In the genomic region with DNA sequence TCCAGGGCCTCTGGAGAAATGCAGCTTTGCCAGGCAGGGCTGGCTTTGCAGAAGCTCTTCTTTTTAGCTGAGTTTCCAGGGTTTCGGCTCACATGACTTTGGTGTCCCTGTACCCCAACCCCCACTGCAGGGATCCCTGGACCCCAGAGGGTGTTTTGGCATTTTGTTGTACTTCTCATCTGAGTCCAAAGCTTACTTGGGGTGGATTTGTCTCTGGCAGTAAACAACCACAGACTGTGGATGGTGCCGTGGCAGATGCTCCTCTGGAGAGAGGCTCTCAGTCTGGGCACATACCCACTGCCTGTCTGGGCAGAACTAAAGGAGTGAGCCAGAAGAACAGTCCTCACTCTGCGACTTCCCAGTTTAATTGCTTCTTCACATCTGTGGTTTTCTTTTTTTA, we compare ENCODE assay signal across 22 cellular contexts. TPM values are rescaled to one million over a fixed set of nuclear protein-coding genes. Genes with fewer than 3 reads are reported as not detected.
DNase-seq lines count a peak whose midpoint lies in the region; ATAC-seq lines count a peak whose summit lies in the region.
"Had no signal": no experiment of that assay in that cellular context is flagged by ENCODE, and none has a peak within 500 bp of the region (broad histone marks: within the 10 kb centered on the region; RNA-seq: fewer than 3 reads in every experiment).

No MANE protein-coding gene starts in this region.

- no peaks in the 10 kb centered on the region for H3K79me1 ChIP-seq in mesenchymal stem cell (replicated peaks; ENCODE audit: low read length, poor library complexity, severe bottlenecking)

- H2BK15ac ChIP-seq in mesenchymal stem cell (ENCODE audit: low read depth, poor library complexity, severe bottlenecking), result no peak overlapping the region

- H4K8ac ChIP-seq in mesenchymal stem cell (ENCODE audit: low read length), result no peak overlapping the region

- H2BK12ac ChIP-seq in mesenchymal stem cell (ENCODE audit: low read length in 2 of 2), result no peak overlapping the region

- peaks cover 0 to 30% of the 10 kb centered on the region in 2 experiments for H3K27me3 ChIP-seq in mesenchymal stem cell (ENCODE audit: control insufficient read depth in 1 of 2, insufficient read depth in 1 of 2, low read length in 2 of 2)
- H3K27me3 ChIP-seq: BE2C had no signal

- no peak overlapping the region for H3K4me3 ChIP-seq in mesenchymal stem cell (ENCODE audit: insufficient read depth in 1 of 2, low read depth in 1 of 2, low read length in 2 of 2)

- H3K23ac ChIP-seq in mesenchymal stem cell (ENCODE audit: low read length in 2 of 2), result no peak overlapping the region

- peaks cover 6% of the 10 kb centered on the region for H3K4me1 ChIP-seq in mesenchymal stem cell (ENCODE audit: control insufficient read depth, insufficient read depth, low read depth, low read length)
- H3K4me1 ChIP-seq: BE2C had no signal

- no peak overlapping the region for H2AK5ac ChIP-seq in mesenchymal stem cell (ENCODE audit: low read length, severe bottlenecking)

- DNase-seq in DMS 273 (lab: John Stamatoyannopoulos, UW; ENCODE audit: unreplicated experiment) (peak; percentile 43), DMS 273 treated with DMSO at 0.1 percent for 48 hours (lab: John Stamatoyannopoulos, UW) (no peak), mesenchymal stem cell (no peak), ureter (ENCODE audit: low spot score) (no peak)
- DNase-seq: BE2C; CD4-positive, CD25-positive, alpha-beta regulatory T cell; COR-L47; DMS153; GF-D8; KG1; NCI-H1417; NCI-H2029; NCI-H510A treated with DMSO at 0.1 percent for 48 hours; PC-3; RPMI8226; SIG-M5 had no signal

- H3K27ac ChIP-seq in cingulate gyrus (ENCODE audit: low read depth, low read length) (peak overlapping the region; percentile 69), mesenchymal stem cell (ENCODE audit: low read length, poor library complexity, severe bottlenecking) (no peak overlapping the region)
- H3K27ac ChIP-seq: 22Rv1 had no signal

- no peak overlapping the region for H2AFZ ChIP-seq in mesenchymal stem cell (ENCODE audit: low read depth, low read length)

- no peak overlapping the region for H3K18ac ChIP-seq in mesenchymal stem cell (ENCODE audit: low read depth in 1 of 2, low read length in 2 of 2)

- H3K36me3 ChIP-seq in mesenchymal stem cell (ENCODE audit: control insufficient read depth in 1 of 2, insufficient read depth in 2 of 2, low read depth in 1 of 2, low read length in 2 of 2), result no peaks in the 10 kb centered on the region
- H3K36me3 ChIP-seq: BE2C had no signal

- peaks cover under 1% of the 10 kb centered on the region for H3K9me3 ChIP-seq in mesenchymal stem cell (ENCODE audit: control insufficient read depth, low read length)
- H3K9me3 ChIP-seq: BE2C had no signal

- no peak overlapping the region for H3K9ac ChIP-seq in mesenchymal stem cell (ENCODE audit: low read length)

- no peak overlapping the region for H2BK120ac ChIP-seq in mesenchymal stem cell (ENCODE audit: low read depth, low read length)

- no peak overlapping the region for H4K91ac ChIP-seq in mesenchymal stem cell (ENCODE audit: low read length)

- no peak overlapping the region for H3K4ac ChIP-seq in mesenchymal stem cell (ENCODE audit: low read depth in 1 of 2, low read length in 2 of 2)

- H3K4me2 ChIP-seq in mesenchymal stem cell (ENCODE audit: low read length, poor library complexity, severe bottlenecking), result no peak overlapping the region

- H3K14ac ChIP-seq in mesenchymal stem cell (ENCODE audit: low read length in 2 of 2), result no peak overlapping the region

- ATAC-seq in HG03571 (IDR thresholded peaks at IDR 0.05; ENCODE audit: unreplicated experiment), result no peak
- ATAC-seq in GM18517 (IDR thresholded peaks at IDR 0.05; ENCODE audit: unreplicated experiment), result no peak
- no peak for ATAC-seq in GM18502 (IDR thresholded peaks at IDR 0.05; ENCODE audit: poor library complexity, unreplicated experiment)
- ATAC-seq: PC-3, SK-N-SH treated with all-trans-retinoic acid at 6 μM for 48 hours had no signal

- peak overlapping the region; percentile 24 for H2BK5ac ChIP-seq in mesenchymal stem cell (ENCODE audit: low read depth, low read length, poor library complexity, severe bottlenecking)

- WGBS in mesenchymal stem cell, result 100% methylated on average over 1 of the region's 3 CpGs

RNA-seq across cellular contexts. Expression of gene COMMD9, which starts 49.6 kb away (rescaled TPM):
- polyA plus RNA-seq in mesenchymal stem cell (2013, experiment 1 of 2), result 63.0 TPM
- polyA plus RNA-seq in mesenchymal stem cell (2013, experiment 2 of 2), result 75.3 TPM
- 55.9 TPM for total RNA-seq in ureter

RNA-seq across cellular contexts. Expression of gene PRR5L, which starts 56.5 kb away (rescaled TPM):
- 4.9 TPM for polyA plus RNA-seq in mesenchymal stem cell (2013, experiment 1 of 2)
- polyA plus RNA-seq in mesenchymal stem cell (2013, experiment 2 of 2), result 5.7 TPM
- total RNA-seq in ureter, result 32.9 TPM
